ENCODE assay signal across 20 cellular contexts in the genomic region with DNA sequence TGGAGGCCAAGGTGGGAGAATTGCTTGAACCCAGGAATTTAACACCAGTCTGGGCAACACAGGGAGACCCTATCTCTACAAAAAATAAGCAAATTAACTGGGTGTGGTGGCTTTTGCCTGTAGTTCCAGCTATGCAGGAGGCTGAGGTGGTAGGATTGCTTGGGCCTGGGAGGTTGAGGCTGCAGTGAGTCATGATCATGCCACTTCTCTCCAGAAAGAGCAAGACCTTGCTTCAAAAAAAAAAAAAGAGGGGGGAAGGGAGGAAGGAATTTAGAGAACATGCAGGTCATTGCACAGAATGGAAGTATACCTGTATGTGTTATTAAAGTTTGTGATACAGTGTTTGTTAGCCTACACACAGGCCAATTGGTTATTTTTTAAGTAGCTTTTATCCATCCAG. TPM values are rescaled to one million over a fixed set of nuclear protein-coding genes. Genes with fewer than 3 reads are reported as not detected.
DNase-seq lines count a peak whose midpoint lies in the region; ATAC-seq and TF ChIP-seq lines count a peak whose summit lies in the region.
"Had no signal": no experiment of that assay in that cellular context is flagged by ENCODE, and none has a peak within 500 bp of the region (broad histone marks: within the 10 kb centered on the region; RNA-seq: fewer than 3 reads in every experiment).

No MANE protein-coding gene starts in this region.

- no peak overlapping the region for H3K14ac ChIP-seq in mesenchymal stem cell (ENCODE audit: low read length in 2 of 2)

- H2BK15ac ChIP-seq in mesenchymal stem cell (ENCODE audit: low read depth, poor library complexity, severe bottlenecking), result no peak overlapping the region

- DNase-seq in EH (ENCODE audit: low read depth) (peak; percentile 43), M059J (ENCODE audit: low read depth) (peak; percentile 60), mammary epithelial cell (peak; percentile 65), mesenchymal stem cell (peak; percentile 43), AML-193 (lab: John Stamatoyannopoulos, UW) (no peak)
- no peak for DNase-seq in activated T-helper 2 cell treated with anti-CD3 and anti-CD28 coated beads, Interferon-gamma antibody, Interleukin-2, Interleukin-4, amounts not matched to agents 10 μg/mL and 5 μg/mL and 100 μg/mL, durations not matched to agents 14 hours and 24 hours and 36 hours (ENCODE audit: low spot score)
- DNase-seq: activated naive CD8-positive, alpha-beta T cell treated with anti-CD3 and anti-CD28 coated beads, Interleukin-2, amount 10 ng/mL, durations not matched to agents 7 days and 5 days; CD8-positive, alpha-beta T cell; DMS79; erythroblast; NCI-H187; NCI-H446; testis had no signal

- H4K8ac ChIP-seq in mesenchymal stem cell (ENCODE audit: low read length), result no peak overlapping the region

- H4K91ac ChIP-seq in mesenchymal stem cell (ENCODE audit: low read length), result no peak overlapping the region

- H3K36me3 ChIP-seq in mammary epithelial cell (ENCODE audit: insufficient read depth, low read length) (no peaks in the 10 kb centered on the region), mesenchymal stem cell (ENCODE audit: control insufficient read depth in 1 of 2, insufficient read depth in 2 of 2, low read depth in 1 of 2, low read length in 2 of 2) (no peaks in the 10 kb centered on the region)
- H3K36me3 ChIP-seq: gastroesophageal sphincter, neural progenitor cell had no signal

- H3K4ac ChIP-seq in mesenchymal stem cell (ENCODE audit: low read depth in 1 of 2, low read length in 2 of 2), result no peak overlapping the region

- H2BK5ac ChIP-seq in mesenchymal stem cell (ENCODE audit: low read depth, low read length, poor library complexity, severe bottlenecking), result no peak overlapping the region

- H3K4me2 ChIP-seq in mammary epithelial cell (ENCODE audit: insufficient read depth, low read depth, low read length), result no peak overlapping the region
- no peak overlapping the region for H3K4me2 ChIP-seq in mesenchymal stem cell (ENCODE audit: low read length, poor library complexity, severe bottlenecking)
- H3K4me2 ChIP-seq: neural progenitor cell had no signal

- H3K23ac ChIP-seq in mesenchymal stem cell (ENCODE audit: low read length in 2 of 2), result no peak overlapping the region

- H2AK5ac ChIP-seq in mesenchymal stem cell (ENCODE audit: low read length, severe bottlenecking), result no peak overlapping the region

- BruUV-seq in mammary epithelial cell (replicated peaks; lab: Mats Ljungman, UMichigan), result no TSS peak

- H3K4me1 Mint-ChIP-seq in activated T-helper 2 cell treated with anti-CD3 and anti-CD28 coated beads, Interferon-gamma antibody, Interleukin-2, Interleukin-4, amounts not matched to agents 10 μg/mL and 5 μg/mL and 100 μg/mL, durations not matched to agents 14 hours and 24 hours and 36 hours (ENCODE audit: low read depth), result peaks cover 18% of the 10 kb centered on the region

- H4K20me1 ChIP-seq in mammary epithelial cell (ENCODE audit: insufficient read depth, low read length), result no peaks in the 10 kb centered on the region

- H2BK120ac ChIP-seq in mesenchymal stem cell (ENCODE audit: low read depth, low read length), result no peak overlapping the region

- H3K9me3 Mint-ChIP-seq in activated T-helper 2 cell treated with anti-CD3 and anti-CD28 coated beads, Interferon-gamma antibody, Interleukin-2, Interleukin-4, amounts not matched to agents 10 μg/mL and 5 μg/mL and 100 μg/mL, durations not matched to agents 14 hours and 24 hours and 36 hours, result no peaks in the 10 kb centered on the region
- H3K9me3 Mint-ChIP-seq: activated naive CD8-positive, alpha-beta T cell treated with anti-CD3 and anti-CD28 coated beads, Interleukin-2, amount 10 ng/mL, durations not matched to agents 7 days and 5 days; CD8-positive, alpha-beta T cell; stimulated activated effector memory CD8-positive, alpha-beta T cell treated with anti-CD3 and anti-CD28 coated beads, Interleukin-12 subunit alpha, Interleukin-12 subunit beta, amount 100 ng/mL, for 72 hours had no signal

- CTCF ChIA-PET in mammary epithelial cell (lab: Charles Lee; ENCODE audit: low non-redundant PET), result no interaction called here

- intact Hi-C loops in mammary epithelial cell (cut with micrococcal nuclease), result no loop called here
- intact Hi-C loops in activated T-helper 2 cell treated with anti-CD3 and anti-CD28 coated beads, Interferon-gamma antibody, Interleukin-2, Interleukin-4, amounts not matched to agents 10 μg/mL and 5 μg/mL and 100 μg/mL, durations not matched to agents 14 hours and 24 hours and 36 hours (cut with micrococcal nuclease), result no loop called here

- no peak overlapping the region for H3K27ac Mint-ChIP-seq in activated T-helper 2 cell treated with anti-CD3 and anti-CD28 coated beads, Interferon-gamma antibody, Interleukin-2, Interleukin-4, amounts not matched to agents 10 μg/mL and 5 μg/mL and 100 μg/mL, durations not matched to agents 14 hours and 24 hours and 36 hours
- H3K27ac Mint-ChIP-seq: activated naive CD8-positive, alpha-beta T cell treated with anti-CD3 and anti-CD28 coated beads, Interleukin-2, amount 10 ng/mL, durations not matched to agents 7 days and 5 days; CD8-positive, alpha-beta T cell; neural progenitor cell; stimulated activated effector memory CD8-positive, alpha-beta T cell treated with anti-CD3 and anti-CD28 coated beads, Interleukin-12 subunit alpha, Interleukin-12 subunit beta, amount 100 ng/mL, for 72 hours had no signal

- H3K79me1 ChIP-seq in mesenchymal stem cell (replicated peaks; ENCODE audit: low read length, poor library complexity, severe bottlenecking), result peaks cover 9% of the 10 kb centered on the region

- no peaks in the 10 kb centered on the region for H3K27me3 ChIP-seq in mammary epithelial cell (ENCODE audit: insufficient read depth, low read length)
- no peaks in the 10 kb centered on the region for H3K27me3 ChIP-seq in mesenchymal stem cell (ENCODE audit: control insufficient read depth in 1 of 2, insufficient read depth in 1 of 2, low read length in 2 of 2)
- H3K27me3 ChIP-seq: gastroesophageal sphincter, neural progenitor cell, testis had no signal

- ATAC-seq in HG03520 (IDR thresholded peaks at IDR 0.05; ENCODE audit: unreplicated experiment) (no peak), GM18519 (IDR thresholded peaks at IDR 0.05; ENCODE audit: low FRiP score, unreplicated experiment) (no peak)
- ATAC-seq: CD8-positive, alpha-beta T cell; gastroesophageal sphincter; left lobe of liver; stimulated activated effector memory CD8-positive, alpha-beta T cell treated with anti-CD3 and anti-CD28 coated beads, Interleukin-12 subunit alpha, Interleukin-12 subunit beta, amount 100 ng/mL, for 72 hours had no signal

- H3K4me3 Mint-ChIP-seq in activated T-helper 2 cell treated with anti-CD3 and anti-CD28 coated beads, Interferon-gamma antibody, Interleukin-2, Interleukin-4, amounts not matched to agents 10 μg/mL and 5 μg/mL and 100 μg/mL, durations not matched to agents 14 hours and 24 hours and 36 hours (ENCODE audit: low read depth), result no peak overlapping the region
- H3K4me3 Mint-ChIP-seq: activated naive CD8-positive, alpha-beta T cell treated with anti-CD3 and anti-CD28 coated beads, Interleukin-2, amount 10 ng/mL, durations not matched to agents 7 days and 5 days; CD8-positive, alpha-beta T cell; neural progenitor cell; stimulated activated effector memory CD8-positive, alpha-beta T cell treated with anti-CD3 and anti-CD28 coated beads, Interleukin-12 subunit alpha, Interleukin-12 subunit beta, amount 100 ng/mL, for 72 hours had no signal

- no peaks in the 10 kb centered on the region for H3K36me3 Mint-ChIP-seq in activated T-helper 2 cell treated with anti-CD3 and anti-CD28 coated beads, Interferon-gamma antibody, Interleukin-2, Interleukin-4, amounts not matched to agents 10 μg/mL and 5 μg/mL and 100 μg/mL, durations not matched to agents 14 hours and 24 hours and 36 hours (ENCODE audit: low read depth)
- H3K36me3 Mint-ChIP-seq: CD8-positive, alpha-beta T cell; stimulated activated effector memory CD8-positive, alpha-beta T cell treated with anti-CD3 and anti-CD28 coated beads, Interleukin-12 subunit alpha, Interleukin-12 subunit beta, amount 100 ng/mL, for 72 hours had no signal

- no peaks in the 10 kb centered on the region for H3K27me3 Mint-ChIP-seq in activated T-helper 2 cell treated with anti-CD3 and anti-CD28 coated beads, Interferon-gamma antibody, Interleukin-2, Interleukin-4, amounts not matched to agents 10 μg/mL and 5 μg/mL and 100 μg/mL, durations not matched to agents 14 hours and 24 hours and 36 hours (ENCODE audit: low read depth)
- H3K27me3 Mint-ChIP-seq: activated naive CD8-positive, alpha-beta T cell treated with anti-CD3 and anti-CD28 coated beads, Interleukin-2, amount 10 ng/mL, durations not matched to agents 7 days and 5 days had no signal

- dilution Hi-C loops in mammary epithelial cell (cut with HindIII; ENCODE audit: low sequenced_read_pairs), result no loop called here

- no peak overlapping the region for H3K9ac ChIP-seq in mammary epithelial cell (ENCODE audit: insufficient read depth, low read length)
- no peak overlapping the region for H3K9ac ChIP-seq in mesenchymal stem cell (ENCODE audit: low read length)
- H3K9ac ChIP-seq: neural progenitor cell had no signal

- H2AFZ ChIP-seq in mammary epithelial cell (ENCODE audit: low read depth, low read length) (no peak overlapping the region), mesenchymal stem cell (ENCODE audit: low read depth, low read length) (no peak overlapping the region)
- H2AFZ ChIP-seq: neural progenitor cell had no signal

- H3K4me1 ChIP-seq in mammary epithelial cell (ENCODE audit: insufficient read depth, low read length) (peaks cover 22% of the 10 kb centered on the region), mesenchymal stem cell (ENCODE audit: control insufficient read depth, insufficient read depth, low read depth, low read length) (peaks cover 1% of the 10 kb centered on the region)
- H3K4me1 ChIP-seq: testis had no signal

- peaks cover 79% of the 10 kb centered on the region for H3K79me2 ChIP-seq in mammary epithelial cell (ENCODE audit: insufficient read depth, low read length)

- no peak for TF ChIP-seq CTCF in mammary epithelial cell (conservative IDR thresholded peaks at IDR 0.05 in 1 of 2, IDR thresholded peaks at IDR 0.05 in 1 of 2; ENCODE audit: extremely low read depth in 1 of 2, insufficient read depth in 1 of 2, low read depth in 1 of 2, low read length in 2 of 2)

- no peak overlapping the region for H3K18ac ChIP-seq in mesenchymal stem cell (ENCODE audit: low read depth in 1 of 2, low read length in 2 of 2)

- H2BK12ac ChIP-seq in mesenchymal stem cell (ENCODE audit: low read length in 2 of 2), result no peak overlapping the region

- no peak overlapping the region for H3K4me3 ChIP-seq in mammary epithelial cell (replicated peaks in 1 of 3; ENCODE audit: insufficient read depth in 1 of 3, low read depth in 2 of 3, low read length in 3 of 3)
- no peak overlapping the region for H3K4me3 ChIP-seq in mesenchymal stem cell (ENCODE audit: insufficient read depth in 1 of 2, low read depth in 1 of 2, low read length in 2 of 2)
- H3K4me3 ChIP-seq: gastroesophageal sphincter, neural progenitor cell, testis had no signal

- H3K9me3 ChIP-seq in mammary epithelial cell (replicated peaks; ENCODE audit: insufficient read depth, low read length), result no peaks in the 10 kb centered on the region
- no peaks in the 10 kb centered on the region for H3K9me3 ChIP-seq in mesenchymal stem cell (ENCODE audit: control insufficient read depth, low read length)
- H3K9me3 ChIP-seq: gastroesophageal sphincter, testis had no signal

- H3K27ac ChIP-seq in mammary epithelial cell (ENCODE audit: insufficient read depth, low read depth, low read length) (peak overlapping the region; percentile 49), mesenchymal stem cell (ENCODE audit: low read length, poor library complexity, severe bottlenecking) (no peak overlapping the region)
- H3K27ac ChIP-seq: gastroesophageal sphincter, neural progenitor cell, testis had no signal

- in situ Hi-C loops in mammary epithelial cell (cut with MboI; ENCODE audit: low sequenced_read_pairs in 2 of 2), result no loop called here

RNA-seq across cellular contexts. Expression of a gene that starts 25.8 kb away (rescaled TPM):
- 9.1 and 19.2 TPM in 2 replicates for total RNA-seq in M059J (2014; rRNA removed; shearing (Covaris generic))
- 10 to 100 TPM; 64.8 to 82.6 TPM for total RNA-seq in mammary epithelial cell
- polyA plus RNA-seq in mammary epithelial cell, result 35.9 TPM
- 94.6 TPM for polyA minus RNA-seq in mammary epithelial cell
- polyA plus RNA-seq in mesenchymal stem cell (2013, experiment 1 of 2), result 15.1 TPM
- polyA plus RNA-seq in mesenchymal stem cell (2013, experiment 2 of 2), result 14.4 TPM
- total RNA-seq in activated T-helper 2 cell treated with anti-CD3 and anti-CD28 coated beads, Interferon-gamma antibody, Interleukin-2, Interleukin-4, amounts not matched to agents 10 μg/mL and 5 μg/mL and 100 μg/mL, durations not matched to agents 14 hours and 24 hours and 36 hours, result 26.9 and 27.0 TPM in 2 replicates

RNA-seq across cellular contexts. Expression of a gene that starts 26.0 kb away (rescaled TPM):
- 0.79 TPM in 1 of 2 replicates, not detected in the other for total RNA-seq in M059J (2014; rRNA removed; shearing (Covaris generic))
- total RNA-seq in mammary epithelial cell, result 1 to 10 TPM in 1 of 2 donors, under 1 TPM in 1; 0.71 to 1.3 TPM
- polyA plus RNA-seq in mammary epithelial cell, result 0.35 TPM
- not detected for polyA minus RNA-seq in mammary epithelial cell
- 0.21 TPM for polyA plus RNA-seq in mesenchymal stem cell (2013, experiment 1 of 2)
- 0.10 TPM for polyA plus RNA-seq in mesenchymal stem cell (2013, experiment 2 of 2)
- total RNA-seq in activated T-helper 2 cell treated with anti-CD3 and anti-CD28 coated beads, Interferon-gamma antibody, Interleukin-2, Interleukin-4, amounts not matched to agents 10 μg/mL and 5 μg/mL and 100 μg/mL, durations not matched to agents 14 hours and 24 hours and 36 hours, result not detected in 2 replicates
- total RNA-seq: activated CD8-positive, alpha-beta memory T cell treated with anti-CD3 and anti-CD28 coated beads for 36 hours; activated naive CD8-positive, alpha-beta T cell treated with anti-CD3 and anti-CD28 coated beads, Interleukin-2, amount 10 ng/mL, durations not matched to agents 7 days and 5 days; CD8-positive, alpha-beta T cell had no signal

Comparison
In these comparisons a context has a peak if more than half of its experiments do, and no peak if none do; other contexts are left out.
1. DNase-seq: peak in EH (single experiment), M059J (single experiment), mammary epithelial cell (single experiment) and mesenchymal stem cell (single experiment); none in activated T-helper 2 cell treated with anti-CD3 and anti-CD28 coated beads, Interferon-gamma antibody, Interleukin-2, Interleukin-4, amounts not matched to agents 10 μg/mL and 5 μg/mL and 100 μg/mL, durations not matched to agents 14 hours and 24 hours and 36 hours (single experiment) and AML-193 (0 of 2).